ENCODE assay signal across 3 cellular contexts in the genomic region with DNA sequence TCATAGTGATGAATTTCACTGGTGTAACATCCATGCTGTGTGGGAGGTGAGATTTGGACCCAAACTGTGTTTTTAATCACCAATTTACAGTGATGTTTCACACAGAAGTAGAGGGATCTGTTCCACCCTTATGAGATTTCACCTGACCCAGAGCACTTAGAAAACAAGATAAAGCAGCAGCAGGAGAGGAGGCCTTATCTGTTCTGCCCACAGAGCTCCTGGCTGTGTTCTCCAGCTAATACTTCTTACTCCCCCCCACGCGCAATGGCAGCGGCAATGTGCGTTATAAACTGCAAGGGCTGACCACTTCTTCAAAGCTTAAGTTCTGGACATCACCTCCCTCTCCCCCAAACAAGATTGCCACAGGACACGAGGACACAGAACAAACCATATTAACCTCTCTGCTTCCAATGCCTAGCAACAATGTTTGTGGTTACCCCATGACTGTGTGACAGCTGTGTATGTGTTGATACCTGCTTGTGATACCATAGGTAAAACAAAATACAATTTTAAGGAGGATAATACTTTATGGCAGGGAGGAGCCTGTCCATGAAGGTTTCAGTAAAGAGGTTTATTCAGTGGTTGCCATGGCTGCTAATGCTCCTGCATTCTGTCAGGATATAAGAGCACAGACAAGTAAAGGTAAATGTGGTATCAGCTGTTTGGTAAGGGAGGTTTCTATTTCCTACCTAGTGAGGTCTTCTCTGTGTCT.
TF ChIP-seq lines count a peak whose summit lies in the region.

No MANE protein-coding gene starts in this region.

TF ChIP-seq in A549, 52 proteins besides CTCF, POLR2A, EP300 and RAD21:
- no peak for TF ChIP-seq RCOR1 (IDR thresholded peaks at IDR 0.05; ENCODE audit: low read depth, low read length)

TF ChIP-seq in IMR-90, 13 proteins besides CTCF, POLR2A, EP300 and RAD21:
- TF ChIP-seq CHD1 (IDR thresholded peaks at IDR 0.05; ENCODE audit: low read depth, low read length), result no peak
- TF ChIP-seq SMC3 (IDR thresholded peaks at IDR 0.05; ENCODE audit: low read depth, low read length), result no peak
- no peak for TF ChIP-seq FOS (IDR thresholded peaks at IDR 0.05; ENCODE audit: low read depth, low read length)
- TF ChIP-seq RCOR1 (IDR thresholded peaks at IDR 0.05; ENCODE audit: insufficient replicate concordance, low read length), result no peak
- no peak for TF ChIP-seq MAZ (IDR thresholded peaks at IDR 0.05; ENCODE audit: borderline replicate concordance, low read depth, low read length)
- TF ChIP-seq NFE2L2 (IDR thresholded peaks at IDR 0.05; ENCODE audit: low read depth, low read length), result no peak
- TF ChIP-seq USF2 (IDR thresholded peaks at IDR 0.05; ENCODE audit: low read depth, low read length), result no peak
- no peak for TF ChIP-seq MXI1 (IDR thresholded peaks at IDR 0.05; ENCODE audit: borderline replicate concordance, low read depth, low read length)
- no peak for TF ChIP-seq MAFK (IDR thresholded peaks at IDR 0.05; ENCODE audit: low read depth, low read length)
- no peak for TF ChIP-seq BHLHE40 (IDR thresholded peaks at IDR 0.05; ENCODE audit: low read depth, low read length)
- no peak for TF ChIP-seq RFX5 (IDR thresholded peaks at IDR 0.05; ENCODE audit: low read depth, low read length)
- no peak for TF ChIP-seq ELK1 (IDR thresholded peaks at IDR 0.05; ENCODE audit: borderline replicate concordance, low read depth, low read length)
- no peak for TF ChIP-seq CEBPB (IDR thresholded peaks at IDR 0.05; ENCODE audit: low read depth, low read length)

TF ChIP-seq in GM12891, 5 proteins besides CTCF, POLR2A, EP300 and RAD21:
- no peak for TF ChIP-seq POU2F2 (IDR thresholded peaks at IDR 0.05; ENCODE audit: low read depth, low read length)
- no peak for TF ChIP-seq POLR2AphosphoS5 (IDR thresholded peaks at IDR 0.05; ENCODE audit: low read depth, low read length)
- TF ChIP-seq TAF1 (IDR thresholded peaks at IDR 0.05; ENCODE audit: low read depth, low read length), result no peak
- TF ChIP-seq SPI1 (IDR thresholded peaks at IDR 0.05; ENCODE audit: low read depth, low read length), result no peak
- no peak for TF ChIP-seq PAX5 (IDR thresholded peaks at IDR 0.05; ENCODE audit: insufficient read depth, low read length, severe bottlenecking)
TF ChIP-seq in GM12891: peak in this region for 0.
